Comparison of ENCODE assay signal across 8 cellular contexts in genomic region chr13:113034451-113035208, GRCh38.
DNase-seq lines count a peak whose midpoint lies in the region; ATAC-seq and TF ChIP-seq lines count a peak whose summit lies in the region.

No MANE protein-coding gene starts in this region.

- no peaks in the 10 kb centered on the region for H3K36me3 Mint-ChIP-seq in activated CD4-positive, alpha-beta memory T cell treated with anti-CD3 and anti-CD28 coated beads for 36 hours

- peak; percentile 87 for ATAC-seq in Panc1
- peak; percentile 77 for ATAC-seq in omental fat pad (ENCODE audit: low FRiP score)

- peaks cover 4% of the 10 kb centered on the region; the same call in 1 of the 2 replicates for H3K4me1 ChIP-seq in Panc1 (ENCODE audit: control insufficient read depth, insufficient read depth, low read length)

- DNase-seq in GM04504 (ENCODE audit: low read depth): peak; percentile 38
- no peak for DNase-seq in Panc1 (ENCODE audit: low read depth, low spot score)
- DNase-seq in fibroblast of gingiva (ENCODE audit: low read depth): peak; percentile 60
- no peak for DNase-seq in omental fat pad (ENCODE audit: low spot score)
- DNase-seq in activated CD8-positive, alpha-beta memory T cell treated with anti-CD3 and anti-CD28 coated beads, Interleukin-2, amount 50 U/mL, for 48 hours: no peak
- DNase-seq in NCI-H446 treated with DMSO at 0.1 percent for 48 hours (lab: John Stamatoyannopoulos, UW): no peak
- no peak for DNase-seq in germinal center (ENCODE audit: low spot score)
- DNase-seq in activated CD4-positive, alpha-beta memory T cell treated with anti-CD3 and anti-CD28 coated beads for 36 hours: no peak

- intact Hi-C loops in Panc1 (cut with micrococcal nuclease; ENCODE audit: unreplicated experiment): no loop called here
- intact Hi-C loops in activated CD4-positive, alpha-beta memory T cell treated with anti-CD3 and anti-CD28 coated beads for 36 hours (cut with micrococcal nuclease): no loop called here

- in situ Hi-C loops in Panc1 (cut with HindIII; ENCODE audit: low pct_unique_long_range_greater_than_20kb, low sequenced_read_pairs): no loop called here

- no peaks in the 10 kb centered on the region for H3K4me1 Mint-ChIP-seq in activated CD4-positive, alpha-beta memory T cell treated with anti-CD3 and anti-CD28 coated beads for 36 hours (ENCODE audit: low read depth)

- peaks cover 6% of the 10 kb centered on the region; the same call in 1 of the 2 replicates for H3K27me3 ChIP-seq in Panc1 (ENCODE audit: control insufficient read depth, insufficient read depth, low read length)

- no peak overlapping the region for H3K4me3 ChIP-seq in Panc1 (ENCODE audit: low read depth in 2 of 2, low read length in 2 of 2)

- CTCF ChIA-PET in Panc1 (lab: Charles Lee): interaction anchor here (0.6 kb wide), 1 partner anchor 360 kb away, joined by 3 read pairs; no protein-coding TSS in a partner anchor
- CTCF ChIA-PET in activated CD4-positive, alpha-beta memory T cell treated with anti-CD3 and anti-CD28 coated beads for 36 hours (lab: Charles Lee): interaction anchor here (0.7 kb wide), 1 partner anchor 91 kb away, joined by 3 read pairs; no protein-coding TSS in a partner anchor

- no TSS peak for BruUV-seq in Panc1 (replicated peaks; lab: Mats Ljungman, UMichigan)

- H3K27ac Mint-ChIP-seq in activated CD4-positive, alpha-beta memory T cell treated with anti-CD3 and anti-CD28 coated beads for 36 hours: no peak overlapping the region

- H3K9me3 Mint-ChIP-seq in activated CD4-positive, alpha-beta memory T cell treated with anti-CD3 and anti-CD28 coated beads for 36 hours: no peaks in the 10 kb centered on the region

- TF ChIP-seq CTCF in Panc1 (IDR thresholded peaks at IDR 0.05) (peak; percentile 78), omental fat pad (IDR thresholded peaks at IDR 0.05) (no peak)

- no peak overlapping the region for H3K4me3 Mint-ChIP-seq in activated CD4-positive, alpha-beta memory T cell treated with anti-CD3 and anti-CD28 coated beads for 36 hours

- H3K36me3 ChIP-seq in Panc1 (ENCODE audit: control insufficient read depth, insufficient read depth, low read length): no peaks in the 10 kb centered on the region

- POLR2A ChIA-PET in Panc1 (lab: Charles Lee): interaction anchor here (0.6 kb wide), 1 partner anchor 34 kb away, joined by 6 read pairs; no protein-coding TSS in a partner anchor
- POLR2A ChIA-PET in activated CD4-positive, alpha-beta memory T cell treated with anti-CD3 and anti-CD28 coated beads for 36 hours (lab: Charles Lee): no interaction called here

- no peaks in the 10 kb centered on the region for H3K9me3 ChIP-seq in Panc1 (ENCODE audit: control insufficient read depth, insufficient read depth, low read depth, low read length)

- no peak overlapping the region for H3K27ac ChIP-seq in Panc1 (ENCODE audit: low read length)

- H3K27me3 Mint-ChIP-seq in activated CD4-positive, alpha-beta memory T cell treated with anti-CD3 and anti-CD28 coated beads for 36 hours: no peaks in the 10 kb centered on the region

Comparison
In these comparisons a context has a peak if more than half of its experiments do, and no peak if none do; other contexts are left out.
1. DNase-seq: peak in GM04504 (single experiment) and fibroblast of gingiva (single experiment); none in Panc1 (single experiment), omental fat pad (single experiment), activated CD8-positive, alpha-beta memory T cell treated with anti-CD3 and anti-CD28 coated beads, Interleukin-2, amount 50 U/mL, for 48 hours (single experiment), NCI-H446 treated with DMSO at 0.1 percent for 48 hours (single experiment), germinal center (single experiment) and activated CD4-positive, alpha-beta memory T cell treated with anti-CD3 and anti-CD28 coated beads for 36 hours (single experiment).